20 cellular contexts compared by ENCODE assay signal in the genomic region with DNA sequence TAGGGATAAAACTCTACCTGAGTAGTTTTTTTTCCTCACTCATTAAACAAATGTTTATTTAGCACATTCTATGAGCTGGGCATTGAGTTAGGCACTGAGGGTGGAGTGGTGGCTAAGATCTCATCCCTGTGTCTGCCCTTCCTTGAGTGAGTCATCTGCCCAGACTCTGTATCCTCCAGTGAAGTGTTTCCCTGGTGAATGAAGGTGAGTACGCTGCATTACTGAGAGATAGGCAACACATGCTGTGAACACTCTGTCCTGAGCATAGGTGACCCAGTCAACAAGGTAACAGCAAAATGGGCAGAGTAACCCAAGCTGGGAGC. TPM values are rescaled to one million over a fixed set of nuclear protein-coding genes. Genes with fewer than 3 reads are reported as not detected.
DNase-seq lines count a peak whose midpoint lies in the region; ATAC-seq and TF ChIP-seq lines count a peak whose summit lies in the region.
"Had no signal": no experiment of that assay in that cellular context is flagged by ENCODE, and none has a peak within 500 bp of the region (broad histone marks: within the 10 kb centered on the region; RNA-seq: fewer than 3 reads in every experiment).

No MANE protein-coding gene starts in this region.

- ATAC-seq in PC-3 (peak; percentile 96), esophagus mucosa (peak; percentile 88), GM19395 (IDR thresholded peaks at IDR 0.05; ENCODE audit: unreplicated experiment) (no peak)
- no peak for ATAC-seq in stimulated activated memory B cell treated with anti-CD40 and anti-IgM and Interleukin-4, amounts not matched to agents 10 μg/mL and 1 μg/mL and 100 μg/mL, for 72 hours
- ATAC-seq: heart right ventricle, sciatic nerve had no signal

- no peaks in the 10 kb centered on the region for H3K9me2 ChIP-seq in PC-3 (replicated peaks; ENCODE audit: low read length)

- H3K9me3 Mint-ChIP-seq in stimulated activated memory B cell treated with anti-CD40 and anti-IgM and Interleukin-4, amounts not matched to agents 10 μg/mL and 1 μg/mL and 100 μg/mL, for 72 hours, result no peaks in the 10 kb centered on the region

- BruUV-seq in PC-3 (replicated peaks; lab: Mats Ljungman, UMichigan), result no TSS peak

- H3K4me1 Mint-ChIP-seq in stimulated activated memory B cell treated with anti-CD40 and anti-IgM and Interleukin-4, amounts not matched to agents 10 μg/mL and 1 μg/mL and 100 μg/mL, for 72 hours, result peaks cover 16% of the 10 kb centered on the region

- H3F3A ChIP-seq in PC-3 (ENCODE audit: low read length, unreplicated experiment), result no peaks in the 10 kb centered on the region

- H3K4me3 ChIP-seq in PC-3 (ENCODE audit: low read length) (no peak overlapping the region), thyroid gland (replicated peaks in 1 of 3) (no peak overlapping the region)
- H3K4me3 ChIP-seq: BLaER1, heart right ventricle had no signal

- no peaks in the 10 kb centered on the region for H3K79me2 ChIP-seq in PC-3 (ENCODE audit: low read length)

- peaks cover 52% of the 10 kb centered on the region for H3K27me3 Mint-ChIP-seq in stimulated activated memory B cell treated with anti-CD40 and anti-IgM and Interleukin-4, amounts not matched to agents 10 μg/mL and 1 μg/mL and 100 μg/mL, for 72 hours

- intact Hi-C loops in PC-3 (cut with micrococcal nuclease), result no loop called here
- intact Hi-C loops in thyroid gland (cut with DNase I), result loop anchor here (10.0 kb wide), 2 partner anchors 239 to 359 kb away; no protein-coding TSS in a partner anchor

- no peak for TF ChIP-seq POLR2A in thyroid gland (IDR thresholded peaks at IDR 0.05)

- H2AFZ ChIP-seq in PC-3 (ENCODE audit: low read length), result no peak overlapping the region

- CTCF ChIA-PET in PC-3 (lab: Charles Lee), result interaction anchor here (0.6 kb wide), 1 partner anchor 150 kb away, joined by 3 read pairs; no protein-coding TSS in a partner anchor

- DNase-seq in GM03348 (ENCODE audit: low spot score), result peak; percentile 11
- DNase-seq in PC-3, result peak; percentile 69
- no peak for DNase-seq in thyroid gland
- DNase-seq in SIG-M5 (lab: John Stamatoyannopoulos, UW), result no peak
- DNase-seq: activated T-cell treated with anti-CD3 and anti-CD28 coated beads, Interleukin-2, amount 50 U/mL, for 1 hour; brain microvascular endothelial cell; DMS153; heart right ventricle; kidney; NCI-H187; NCI-H524 treated with DMSO at 0.1 percent for 48 hours; stimulated activated CD4-positive, alpha-beta T cell treated with anti-CD3 and anti-CD28 coated beads, Interleukin-2, amount 100 ng/mL, for 48 hours had no signal

- H3K4me1 ChIP-seq in PC-3 (ENCODE audit: insufficient read depth, low read length) (peaks cover 8% of the 10 kb centered on the region), thyroid gland (peaks cover 12 to 14% of the 10 kb centered on the region in 2 donors)

- no peaks in the 10 kb centered on the region for H4K20me1 ChIP-seq in PC-3 (ENCODE audit: low read length)

- no peak overlapping the region for H3K4me2 ChIP-seq in PC-3 (ENCODE audit: low read length)
- H3K4me2 ChIP-seq: BLaER1 had no signal

- no peak overlapping the region for H3K9ac ChIP-seq in PC-3 (ENCODE audit: low read length)
- H3K9ac ChIP-seq: BLaER1 had no signal

- TF ChIP-seq CTCF in PC-3 (conservative IDR thresholded peaks at IDR 0.05; ENCODE audit: low read depth, low read length) (no peak), thyroid gland (IDR thresholded peaks at IDR 0.05) (no peak)

- peaks cover 4% of the 10 kb centered on the region; the same call in 1 of the 2 replicates for H3K27me3 ChIP-seq in PC-3 (ENCODE audit: low read length)
- H3K27me3 ChIP-seq in thyroid gland, result peaks cover 7% of the 10 kb centered on the region

- H3K9me3 ChIP-seq in PC-3 (ENCODE audit: low read length) (no peaks in the 10 kb centered on the region), thyroid gland (no peaks in the 10 kb centered on the region)
- H3K9me3 ChIP-seq: BLaER1, heart right ventricle had no signal

- H3K27ac ChIP-seq in PC-3 (ENCODE audit: low read length) (no peak overlapping the region), thyroid gland (no peak overlapping the region)
- H3K27ac ChIP-seq: BLaER1, brain microvascular endothelial cell, heart right ventricle had no signal

- H3K4me3 Mint-ChIP-seq in stimulated activated memory B cell treated with anti-CD40 and anti-IgM and Interleukin-4, amounts not matched to agents 10 μg/mL and 1 μg/mL and 100 μg/mL, for 72 hours, result no peak overlapping the region
- H3K4me3 Mint-ChIP-seq: activated naive CD8-positive, alpha-beta T cell had no signal

- H3K36me3 Mint-ChIP-seq in stimulated activated memory B cell treated with anti-CD40 and anti-IgM and Interleukin-4, amounts not matched to agents 10 μg/mL and 1 μg/mL and 100 μg/mL, for 72 hours, result no peaks in the 10 kb centered on the region
- H3K36me3 Mint-ChIP-seq: activated naive CD8-positive, alpha-beta T cell had no signal

- POLR2A ChIA-PET in PC-3 (lab: Charles Lee; ENCODE audit: unreplicated experiment), result interaction anchor here (1.0 kb wide), 1 partner anchor 10 kb away, joined by 4 read pairs; a partner anchor contains a TSS

- H3K36me3 ChIP-seq in PC-3 (ENCODE audit: low read depth, low read length) (no peaks in the 10 kb centered on the region), thyroid gland (no peaks in the 10 kb centered on the region)
- H3K36me3 ChIP-seq: BLaER1, brain microvascular endothelial cell, heart right ventricle had no signal

- WGBS in thyroid gland, 2 donors, result 88 to 100% methylated on average over 1 of the region's 1 CpG

- H3K27ac Mint-ChIP-seq in stimulated activated memory B cell treated with anti-CD40 and anti-IgM and Interleukin-4, amounts not matched to agents 10 μg/mL and 1 μg/mL and 100 μg/mL, for 72 hours, result peak overlapping the region; percentile 35
- H3K27ac Mint-ChIP-seq: activated naive CD8-positive, alpha-beta T cell had no signal

RNA-seq across cellular contexts. Expression of a gene that starts 5.8 kb away (rescaled TPM):
- not detected in 2 replicates for total RNA-seq in PC-3 (2014; rRNA removed)
- not detected for total RNA-seq in esophagus mucosa
- under 1 TPM in 1 of 4 donors, not detected in 3; 0.45 TPM for total RNA-seq in thyroid gland
- total RNA-seq: kidney, mucosa of gallbladder, sciatic nerve, temporal lobe had no signal

RNA-seq across cellular contexts. Expression of a gene that starts 9.5 kb away (rescaled TPM):
- total RNA-seq in PC-3 (2014; rRNA removed) (0.40 TPM in 2 replicates), esophagus mucosa (not detected), thyroid gland (not detected)
- total RNA-seq: mucosa of gallbladder, sciatic nerve, temporal lobe had no signal

RNA-seq across cellular contexts. Expression of a gene that starts 9.8 kb away (rescaled TPM):
- 25.2 and 31.3 TPM in 2 replicates for total RNA-seq in PC-3 (2014; rRNA removed)
- 24.0 TPM for total RNA-seq in esophagus mucosa
- total RNA-seq in thyroid gland, result 10 to 100 TPM; 34.0 to 68.3 (median 53.5) TPM

Comparison
In these comparisons a context has a peak if more than half of its experiments do, and no peak if none do; other contexts are left out.
1. DNase-seq: peak in GM03348 (single experiment) and PC-3 (single experiment); none in thyroid gland (0 of 2) and SIG-M5 (single experiment).
2. ATAC-seq: peak in PC-3 (single experiment) and esophagus mucosa (single experiment); none in stimulated activated memory B cell treated with anti-CD40 and anti-IgM and Interleukin-4, amounts not matched to agents 10 μg/mL and 1 μg/mL and 100 μg/mL, for 72 hours (single experiment) and GM19395 (single experiment).